Comparison of ENCODE assay signal across 6 cellular contexts in the genomic region with DNA sequence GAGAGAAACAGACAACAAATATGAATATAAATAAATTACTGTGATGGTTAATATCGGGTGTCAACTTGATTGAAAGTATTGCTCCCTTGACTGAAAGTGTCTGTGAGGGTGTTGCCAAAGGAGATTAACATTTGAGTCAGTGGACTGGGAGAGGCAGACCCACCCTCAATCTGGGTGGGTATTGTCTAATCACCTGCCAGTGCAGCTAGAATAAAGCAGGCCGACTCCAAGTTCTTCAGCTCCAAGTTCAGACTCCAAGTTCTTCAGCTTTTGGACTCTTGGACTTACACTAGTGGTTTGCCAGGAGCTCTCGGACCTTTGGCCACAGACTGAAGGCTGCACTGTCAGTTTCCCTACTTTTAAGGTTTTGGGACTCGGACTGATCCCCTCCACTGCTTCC.
DNase-seq lines count a peak whose midpoint lies in the region; ATAC-seq, FAIRE-seq and TF ChIP-seq lines count a peak whose summit lies in the region.
"Not testable (repeated sequence)": the region's sequence is repeated elsewhere in the genome, so short reads cannot be mapped to it uniquely, and the experiment has no call there.

No MANE protein-coding gene starts in this region.

- H3K79me2 ChIP-seq in K562 (ENCODE audit: control insufficient read depth, insufficient read depth, low read length): not testable (repeated sequence)

- not testable (repeated sequence) for H3K27me3 Mint-ChIP-seq in activated CD4-positive, alpha-beta T cell treated with anti-CD3 and anti-CD28 coated beads, Interleukin-2, amount 10 ng/mL, durations not matched to agents 24 days and 14 days; immature natural killer cell (ENCODE audit: low read depth in 3 of 3); natural killer cell (ENCODE audit: low read depth in 2 of 2)

- POLR2A ChIA-PET in HEK293 (lab: Yijun Ruan, JAX): not testable (repeated sequence)
- POLR2A ChIA-PET in K562 (lab: Yijun Ruan, JAX): interaction anchor here (0.7 kb wide), 1 partner anchor 15 kb away, joined by 3 read pairs; no protein-coding TSS in a partner anchor

- not testable (repeated sequence) for H3K27me3 ChIP-seq in K562 (ENCODE audit: control insufficient read depth in 2 of 2, insufficient read depth in 2 of 2, low read length in 2 of 2); small intestine (ENCODE audit: control insufficient read depth in 2 of 2, insufficient read depth in 2 of 2, low read length in 2 of 2)

- H3K4me1 ChIP-seq in HEK293 (ENCODE audit: control insufficient read depth, insufficient read depth, low read length); K562 (replicated peaks in 1 of 2; ENCODE audit: control insufficient read depth in 2 of 2, insufficient read depth in 2 of 2, low read length in 2 of 2); small intestine (ENCODE audit: control insufficient read depth in 2 of 2, insufficient read depth in 1 of 2, low read depth in 1 of 2, low read length in 1 of 2): not testable (repeated sequence)

- not testable (repeated sequence) for FAIRE-seq in K562 (lab: Jason Lieb, UNC); small intestine (lab: Jason Lieb, UNC)

- ATAC-seq in K562, natural killer cell: not testable (repeated sequence)

- H3K27ac Mint-ChIP-seq in activated CD4-positive, alpha-beta T cell treated with anti-CD3 and anti-CD28 coated beads, Interleukin-2, amount 10 ng/mL, durations not matched to agents 24 days and 14 days: not testable (repeated sequence)
- peak overlapping the region; percentile 15 to 80 (median 64) for H3K27ac Mint-ChIP-seq in immature natural killer cell
- H3K27ac Mint-ChIP-seq in natural killer cell: peak overlapping the region; percentile 19 to 72

- not testable (repeated sequence) for TF ChIP-seq POLR2A in K562 (conservative IDR thresholded peaks at IDR 0.05)

- not testable (repeated sequence) for H3K4me3 ChIP-seq in HEK293 (ENCODE audit: low read depth, low read length); K562; small intestine (ENCODE audit: low read depth in 1 of 2, low read length in 2 of 2)

- TF ChIP-seq RAD21 in K562 (CRISPR knock-in tag; conservative IDR thresholded peaks at IDR 0.05 in 1 of 2, IDR thresholded peaks at IDR 0.05 in 1 of 2): not testable (repeated sequence)

- H3K9me3 Mint-ChIP-seq in activated CD4-positive, alpha-beta T cell treated with anti-CD3 and anti-CD28 coated beads, Interleukin-2, amount 10 ng/mL, durations not matched to agents 24 days and 14 days; immature natural killer cell; natural killer cell: not testable (repeated sequence)

- not testable (repeated sequence) for H3K4me3 Mint-ChIP-seq in activated CD4-positive, alpha-beta T cell treated with anti-CD3 and anti-CD28 coated beads, Interleukin-2, amount 10 ng/mL, durations not matched to agents 24 days and 14 days; immature natural killer cell; natural killer cell

- in situ Hi-C loops in K562 (cut with MboI): not testable (repeated sequence)

- CTCF ChIA-PET in HEK293 (lab: Yijun Ruan, JAX); K562 (lab: Yijun Ruan, JAX; ENCODE audit: low intra/inter-chr PET ratio): not testable (repeated sequence)

- H4K20me1 ChIP-seq in K562 (replicated peaks; ENCODE audit: control insufficient read depth, insufficient read depth, low read length): not testable (repeated sequence)

- not testable (repeated sequence) for H3K9me3 ChIP-seq in HEK293 (ENCODE audit: control insufficient read depth, insufficient read depth, low read depth, low read length); K562 (replicated peaks; ENCODE audit: control insufficient read depth, insufficient read depth, low read depth, low read length); small intestine (ENCODE audit: control insufficient read depth, low read depth)

- not testable (repeated sequence) for BruUV-seq in K562 (replicated peaks; lab: Mats Ljungman, UMichigan)

- H3K36me3 Mint-ChIP-seq in activated CD4-positive, alpha-beta T cell treated with anti-CD3 and anti-CD28 coated beads, Interleukin-2, amount 10 ng/mL, durations not matched to agents 24 days and 14 days (ENCODE audit: low read depth); natural killer cell: not testable (repeated sequence)
- H3K36me3 Mint-ChIP-seq in immature natural killer cell: peaks cover 0 to 19% (median 18%) of the 10 kb centered on the region in 3 donors

- H3K9ac ChIP-seq in K562 (ENCODE audit: insufficient read depth in 1 of 2, low read depth in 2 of 2, low read length in 2 of 2): not testable (repeated sequence)

- not testable (repeated sequence) for H3K27ac ChIP-seq in HEK293 (ENCODE audit: extremely low read depth, low read depth, low read length); K562 (ENCODE audit: extremely low read depth, low read depth, low read length)
- H3K27ac ChIP-seq in small intestine (ENCODE audit: low read depth in 1 of 2, low read length in 1 of 2): peak overlapping the region in 1 of 2 donors; percentile 32

- TF ChIP-seq EP300 in K562 (IDR thresholded peaks at IDR 0.05; ENCODE audit: low read length): not testable (repeated sequence)

- TF ChIP-seq CTCF in HEK293 (tag by site-specific recombination; IDR thresholded peaks at IDR 0.05); K562 (IDR thresholded peaks at IDR 0.05 in 2 of 3, conservative IDR thresholded peaks at IDR 0.05 in 1 of 3; ENCODE audit: insufficient read depth in 2 of 3, low read depth in 1 of 3, low read length in 3 of 3); natural killer cell (IDR thresholded peaks at IDR 0.05): not testable (repeated sequence)

- DNase-seq in activated CD4-positive, alpha-beta T cell treated with anti-CD3 and anti-CD28 coated beads, Interleukin-2, amount 10 ng/mL, durations not matched to agents 24 days and 14 days: peak; percentile 34
- DNase-seq in K562 (ENCODE audit: extremely low read depth in 1 of 4, low spot score in 3 of 4); immature natural killer cell; natural killer cell: not testable (repeated sequence)
- peak; percentile 60 for DNase-seq in small intestine

- intact Hi-C loops in activated CD4-positive, alpha-beta T cell treated with anti-CD3 and anti-CD28 coated beads, Interleukin-2, amount 10 ng/mL, durations not matched to agents 24 days and 14 days (cut with micrococcal nuclease); K562 (cut with micrococcal nuclease); natural killer cell (cut with micrococcal nuclease): not testable (repeated sequence)

- not testable (repeated sequence) for H3K9me1 ChIP-seq in K562 (ENCODE audit: control insufficient read depth, insufficient read depth, low read length)

- 97% methylated on average over 4 of the region's 4 CpGs for WGBS in K562 (ENCODE audit: insufficient coverage, low coverage, missing lambda C conversion rate)
- WGBS in small intestine, 3 donors: 38 to 86% (median 54%) methylated on average over 4 of the region's 4 CpGs

- H3K4me1 Mint-ChIP-seq in activated CD4-positive, alpha-beta T cell treated with anti-CD3 and anti-CD28 coated beads, Interleukin-2, amount 10 ng/mL, durations not matched to agents 24 days and 14 days: peaks cover 19% of the 10 kb centered on the region
- H3K4me1 Mint-ChIP-seq in immature natural killer cell (peaks cover 40 to 48% of the 10 kb centered on the region in 2 donors), natural killer cell (peaks cover 34 to 36% of the 10 kb centered on the region in 2 donors)

- H3K36me3 ChIP-seq in HEK293 (ENCODE audit: control insufficient read depth in 2 of 2, insufficient read depth in 1 of 2, low read length in 2 of 2); small intestine (ENCODE audit: control insufficient read depth in 2 of 2, insufficient read depth in 2 of 2, low read length in 2 of 2): not testable (repeated sequence)
- peaks cover 35% of the 10 kb centered on the region for H3K36me3 ChIP-seq in K562 (ENCODE audit: control insufficient read depth, insufficient read depth, low read length)

- not testable (repeated sequence) for H2AFZ ChIP-seq in K562 (ENCODE audit: low read depth, low read length)

- not testable (repeated sequence) for H3K4me2 ChIP-seq in K562 (ENCODE audit: insufficient read depth, low read length)

TF ChIP-seq in HEK293, 187 proteins besides CTCF, POLR2A, EP300 and RAD21:
- peak; percentile 64 for TF ChIP-seq ZNF10 (tag by site-specific recombination; IDR thresholded peaks at IDR 0.05)

TF ChIP-seq in K562, 482 proteins besides CTCF, POLR2A, EP300 and RAD21:
- TF ChIP-seq ZNF134 (CRISPR knock-in tag; conservative IDR thresholded peaks at IDR 0.05): peak; percentile 45; the same call in 1 of the 2 replicates
